In the genomic region with DNA sequence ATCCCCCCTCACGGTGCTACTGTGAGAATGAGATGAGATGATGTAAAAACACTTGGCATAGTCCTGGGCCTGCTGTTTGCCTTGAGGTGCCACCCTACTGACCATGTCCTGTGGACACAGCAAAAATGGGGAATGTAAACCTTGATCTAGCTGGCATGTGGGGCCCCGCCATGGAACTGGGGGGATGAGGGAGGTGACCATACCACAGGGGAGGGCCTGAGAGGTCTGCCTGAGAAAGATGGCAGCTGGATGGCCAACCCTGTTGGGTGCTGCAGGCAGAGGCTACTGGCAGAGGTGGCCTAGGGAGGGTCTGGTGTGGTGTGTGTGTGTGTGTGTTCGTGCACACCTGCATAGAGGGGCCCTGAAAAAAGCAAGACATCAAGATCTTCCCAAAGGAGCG, we compare ENCODE assay signal across 1 cellular context.
TF ChIP-seq lines count a peak whose summit lies in the region.

No MANE protein-coding gene starts in this region.

TF ChIP-seq in H1, 55 proteins besides CTCF, POLR2A, EP300 and RAD21:
- TF ChIP-seq SIRT6 (IDR thresholded peaks at IDR 0.05; ENCODE audit: low read length) (no peak), RBBP5 (IDR thresholded peaks at IDR 0.05; ENCODE audit: borderline replicate concordance, low read depth, low read length) (no peak), CHD1 (IDR thresholded peaks at IDR 0.05; ENCODE audit: low read depth, low read length) (no peak), EGR1 (IDR thresholded peaks at IDR 0.05; ENCODE audit: borderline replicate concordance, low read depth, low read length) (no peak)
TF ChIP-seq in H1: peak in this region for 0.
